ENCODE assay signal across 1 cellular context in the genomic region with DNA sequence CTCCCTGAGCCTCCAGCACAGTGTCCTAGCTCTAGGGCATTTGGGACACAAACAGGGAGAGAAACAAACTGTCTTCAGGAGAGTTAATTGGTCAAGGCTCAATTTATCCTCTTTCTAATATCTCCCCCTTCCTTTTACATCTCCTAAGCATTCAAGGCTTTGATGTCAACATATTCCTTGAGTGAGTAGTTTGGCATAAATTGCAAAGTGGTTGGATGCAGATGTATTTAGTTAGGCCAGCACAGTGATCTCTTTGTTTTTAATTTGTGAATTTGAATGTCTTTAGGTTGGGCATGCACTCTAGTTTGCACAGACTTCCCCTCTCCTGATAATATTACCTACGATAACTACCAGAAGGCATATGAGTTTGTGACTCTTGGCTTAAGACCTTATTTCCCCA.
TF ChIP-seq lines count a peak whose summit lies in the region.

No MANE protein-coding gene starts in this region.

TF ChIP-seq in GM12878, 131 proteins besides CTCF, POLR2A, EP300 and RAD21:
- TF ChIP-seq, protein P1, sequence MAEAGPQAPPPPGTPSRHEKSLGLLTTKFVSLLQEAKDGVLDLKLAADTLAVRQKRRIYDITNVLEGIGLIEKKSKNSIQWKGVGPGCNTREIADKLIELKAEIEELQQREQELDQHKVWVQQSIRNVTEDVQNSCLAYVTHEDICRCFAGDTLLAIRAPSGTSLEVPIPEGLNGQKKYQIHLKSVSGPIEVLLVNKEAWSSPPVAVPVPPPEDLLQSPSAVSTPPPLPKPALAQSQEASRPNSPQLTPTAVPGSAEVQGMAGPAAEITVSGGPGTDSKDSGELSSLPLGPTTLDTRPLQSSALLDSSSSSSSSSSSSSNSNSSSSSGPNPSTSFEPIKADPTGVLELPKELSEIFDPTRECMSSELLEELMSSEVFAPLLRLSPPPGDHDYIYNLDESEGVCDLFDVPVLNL (IDR thresholded peaks at IDR 0.05; ENCODE audit: low read depth, low read length) = no peak
- no peak for TF ChIP-seq JUND (IDR thresholded peaks at IDR 0.05; ENCODE audit: low read depth, low read length)
- TF ChIP-seq, protein P2, sequence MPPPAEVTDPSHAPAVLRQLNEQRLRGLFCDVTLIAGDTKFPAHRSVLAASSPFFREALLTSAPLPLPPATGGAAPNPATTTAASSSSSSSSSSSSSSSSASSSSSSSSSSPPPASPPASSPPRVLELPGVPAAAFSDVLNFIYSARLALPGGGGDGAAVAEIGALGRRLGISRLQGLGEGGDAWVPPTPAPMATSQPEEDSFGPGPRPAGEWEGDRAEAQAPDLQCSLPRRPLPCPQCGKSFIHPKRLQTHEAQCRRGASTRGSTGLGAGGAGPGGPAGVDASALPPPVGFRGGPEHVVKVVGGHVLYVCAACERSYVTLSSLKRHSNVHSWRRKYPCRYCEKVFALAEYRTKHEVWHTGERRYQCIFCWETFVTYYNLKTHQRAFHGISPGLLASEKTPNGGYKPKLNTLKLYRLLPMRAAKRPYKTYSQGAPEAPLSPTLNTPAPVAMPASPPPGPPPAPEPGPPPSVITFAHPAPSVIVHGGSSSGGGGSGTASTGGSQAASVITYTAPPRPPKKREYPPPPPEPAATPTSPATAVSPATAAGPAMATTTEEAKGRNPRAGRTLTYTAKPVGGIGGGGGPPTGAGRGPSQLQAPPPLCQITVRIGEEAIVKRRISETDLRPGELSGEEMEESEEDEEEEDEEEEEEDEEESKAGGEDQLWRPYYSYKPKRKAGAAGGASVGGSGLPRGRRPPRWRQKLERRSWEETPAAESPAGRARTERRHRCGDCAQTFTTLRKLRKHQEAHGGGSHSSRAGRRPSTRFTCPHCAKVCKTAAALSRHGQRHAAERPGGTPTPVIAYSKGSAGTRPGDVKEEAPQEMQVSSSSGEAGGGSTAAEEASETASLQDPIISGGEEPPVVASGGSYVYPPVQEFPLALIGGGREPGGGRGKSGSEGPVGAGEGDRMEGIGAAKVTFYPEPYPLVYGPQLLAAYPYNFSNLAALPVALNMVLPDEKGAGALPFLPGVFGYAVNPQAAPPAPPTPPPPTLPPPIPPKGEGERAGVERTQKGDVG (CRISPR knock-in tag; IDR thresholded peaks at IDR 0.05) = no peak
- TF ChIP-seq BACH1 (IDR thresholded peaks at IDR 0.05; ENCODE audit: borderline replicate concordance) = no peak
- TF ChIP-seq CBX5 (IDR thresholded peaks at IDR 0.05; ENCODE audit: low read depth) = no peak
- TF ChIP-seq, protein P3, sequence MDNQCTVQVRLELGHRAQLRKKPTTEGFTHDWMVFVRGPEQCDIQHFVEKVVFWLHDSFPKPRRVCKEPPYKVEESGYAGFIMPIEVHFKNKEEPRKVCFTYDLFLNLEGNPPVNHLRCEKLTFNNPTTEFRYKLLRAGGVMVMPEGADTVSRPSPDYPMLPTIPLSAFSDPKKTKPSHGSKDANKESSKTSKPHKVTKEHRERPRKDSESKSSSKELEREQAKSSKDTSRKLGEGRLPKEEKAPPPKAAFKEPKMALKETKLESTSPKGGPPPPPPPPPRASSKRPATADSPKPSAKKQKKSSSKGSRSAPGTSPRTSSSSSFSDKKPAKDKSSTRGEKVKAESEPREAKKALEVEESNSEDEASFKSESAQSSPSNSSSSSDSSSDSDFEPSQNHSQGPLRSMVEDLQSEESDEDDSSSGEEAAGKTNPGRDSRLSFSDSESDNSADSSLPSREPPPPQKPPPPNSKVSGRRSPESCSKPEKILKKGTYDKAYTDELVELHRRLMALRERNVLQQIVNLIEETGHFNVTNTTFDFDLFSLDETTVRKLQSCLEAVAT (IDR thresholded peaks at IDR 0.05) = no peak
TF ChIP-seq in GM12878: peak in this region for 0.
